ENCODE assay signal across 8 cellular contexts in genomic region chr5:139517683-139518564, GRCh38. TPM values are rescaled to one million over a fixed set of nuclear protein-coding genes. Genes with fewer than 3 reads are reported as not detected.
DNase-seq lines count a peak whose midpoint lies in the region; ATAC-seq, FAIRE-seq and TF ChIP-seq lines count a peak whose summit lies in the region.

No MANE protein-coding gene starts in this region.

- TF ChIP-seq CTCF in WERI-Rb-1 (IDR thresholded peaks at IDR 0.05; ENCODE audit: low read depth, low read length) (peak; percentile 95), bronchial epithelial cell (IDR thresholded peaks at IDR 0.05; ENCODE audit: insufficient read depth, low read length, severe bottlenecking) (peak; percentile 99)

- FAIRE-seq in bronchial epithelial cell (lab: Jason Lieb, UNC): no peak

- H3K27me3 ChIP-seq in WERI-Rb-1 (ENCODE audit: insufficient read depth, low read depth, severe bottlenecking) (no peaks in the 10 kb centered on the region), bronchial epithelial cell (ENCODE audit: control insufficient read depth, insufficient read depth, low read length) (no peaks in the 10 kb centered on the region)

- peak; percentile 89 for TF ChIP-seq POLR2A in GM18505 (IDR thresholded peaks at IDR 0.05; ENCODE audit: borderline replicate concordance, extremely low read depth, insufficient read depth, insufficient read length)

- H3K9me3 ChIP-seq in WERI-Rb-1 (ENCODE audit: severe bottlenecking): no peaks in the 10 kb centered on the region

- H3K36me3 ChIP-seq in WERI-Rb-1 (no peaks in the 10 kb centered on the region), bronchial epithelial cell (ENCODE audit: control insufficient read depth, insufficient read depth, low read length) (no peaks in the 10 kb centered on the region)

- H3K4me3 ChIP-seq in WERI-Rb-1 (ENCODE audit: low read depth, low read length) (peak overlapping the region; percentile 61), bronchial epithelial cell (ENCODE audit: low read depth, low read length) (peak overlapping the region; percentile 54)

- ATAC-seq in GM18505 (IDR thresholded peaks at IDR 0.05; ENCODE audit: unreplicated experiment) (peak; percentile 84), HG02973 (IDR thresholded peaks at IDR 0.05; ENCODE audit: unreplicated experiment) (peak; percentile 89)

- DNase-seq in A172 (ENCODE audit: low spot score) (peak; percentile 69), NCI-H2107 (lab: John Stamatoyannopoulos, UW) (peak; percentile 37), WERI-Rb-1 (peak; percentile 90), bronchial epithelial cell (ENCODE audit: low read depth) (peak; percentile 55), iris pigment epithelial cell (ENCODE audit: low read depth) (peak; percentile 82)
- DNase-seq in stimulated activated CD4-positive, alpha-beta T cell treated with anti-CD3 and anti-CD28 coated beads, Interleukin-12 subunit alpha, Interleukin-12 subunit beta, amount 100 ng/mL, for 4 hours: peak; percentile 93

- peak overlapping the region; percentile 75 for H3K27ac ChIP-seq in WERI-Rb-1

RNA-seq across cellular contexts. Expression of gene STING1, which starts 35.4 kb away (rescaled TPM):
- total RNA-seq in A172 (2014; rRNA removed; shearing (Covaris generic)): 32.2 and 39.0 TPM in 2 replicates
- total RNA-seq in bronchial epithelial cell: 2.8 and 2.9 TPM in 2 replicates

RNA-seq across cellular contexts. Expression of gene UBE2D2, which starts 43.2 kb away (rescaled TPM):
- total RNA-seq in A172 (2014; rRNA removed; shearing (Covaris generic)): 120 and 131 TPM in 2 replicates
- total RNA-seq in bronchial epithelial cell: 48.0 and 52.1 TPM in 2 replicates

RNA-seq across cellular contexts. Expression of gene SMIM33, which starts 47.1 kb away (rescaled TPM):
- not detected in 2 replicates for total RNA-seq in A172 (2014; rRNA removed; shearing (Covaris generic))
- total RNA-seq in bronchial epithelial cell: not detected in 2 replicates

RNA-seq across cellular contexts. Expression of gene ECSCR, which starts 55.4 kb away (rescaled TPM):
- total RNA-seq in A172 (2014; rRNA removed; shearing (Covaris generic)): 0.62 and 1.8 TPM in 2 replicates
- not detected in 2 replicates for total RNA-seq in bronchial epithelial cell

Comparison
In these comparisons a context has a peak if more than half of its experiments do, and no peak if none do; other contexts are left out.
1. Peak in every context shown above with its lines: DNase-seq, ATAC-seq, H3K4me3 ChIP-seq and H3K27ac ChIP-seq.
2. DNase-seq: peak in every context shown above with its lines; median percentile 93 in stimulated activated CD4-positive, alpha-beta T cell treated with anti-CD3 and anti-CD28 coated beads, Interleukin-12 subunit alpha, Interleukin-12 subunit beta, amount 100 ng/mL, for 4 hours; 90 in WERI-Rb-1; 82 in iris pigment epithelial cell; 69 in A172; 55 in bronchial epithelial cell; 37 in NCI-H2107.